10 cellular contexts compared by ENCODE assay signal in the genomic region with DNA sequence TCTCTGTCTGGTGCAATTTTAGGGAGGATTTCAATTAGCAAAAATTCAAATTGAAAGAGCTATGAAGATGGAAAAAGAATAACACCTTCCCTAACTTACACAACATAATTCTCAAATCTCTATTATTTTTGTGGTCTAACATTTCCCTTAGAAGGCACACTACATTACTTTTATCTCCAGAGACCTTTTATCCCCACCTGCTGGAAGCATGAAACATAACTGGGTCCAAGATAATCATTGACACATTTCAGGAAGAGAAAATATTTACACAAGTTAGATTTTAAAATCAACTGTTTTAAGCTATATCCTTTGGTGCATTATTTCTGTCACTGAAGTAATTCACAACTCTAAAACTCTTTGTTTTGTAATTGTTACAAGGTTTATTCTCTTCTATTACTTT.
A peak's percentile ranks its signal among the peaks of the same experiment; 100 is the strongest.
DNase-seq lines count a peak whose midpoint lies in the region; ATAC-seq and TF ChIP-seq lines count a peak whose summit lies in the region.
"Had no signal": no experiment of that assay in that cellular context is flagged by ENCODE, and none has a peak within 500 bp of the region (broad histone marks: within the 10 kb centered on the region; RNA-seq: fewer than 3 reads in every experiment).

No MANE protein-coding gene starts in this region.

- peak; percentile 36 for TF ChIP-seq RAD21 in Ishikawa (IDR thresholded peaks at IDR 0.05; ENCODE audit: low read depth)

- no peak for TF ChIP-seq EP300 in Ishikawa (IDR thresholded peaks at IDR 0.05; ENCODE audit: borderline replicate concordance)

- peak; percentile 38 for TF ChIP-seq CTCF in AG09319 (IDR thresholded peaks at IDR 0.05; ENCODE audit: low read depth, low read length)

- ATAC-seq in GM19452 (IDR thresholded peaks at IDR 0.05; ENCODE audit: unreplicated experiment), result no peak
- ATAC-seq: natural killer cell treated with Interleukin-12 subunit alpha and Interleukin-12 subunit beta and Interleukin-15 and Interleukin-18, amount 100 ng/mL, for 72 hours had no signal

- DNase-seq in AG09319 (ENCODE audit: extremely low read depth, low read depth), result no peak
- peak; percentile 20 for DNase-seq in amniotic epithelial cell (ENCODE audit: low read depth)
- DNase-seq in kidney glomerular epithelial cell (lab: John Stamatoyannopoulos, UW), result peak; percentile 27
- DNase-seq in AML-193 (lab: John Stamatoyannopoulos, UW), result no peak
- DNase-seq in mesenteric fat pad (ENCODE audit: low spot score), result no peak
- no peak for DNase-seq in activated T-cell treated with anti-CD3 and anti-CD28 coated beads, Interleukin-2, amount 50 U/mL, for 1 hour
- DNase-seq: SHP77 treated with DMSO at 0.1 percent for 48 hours had no signal

TF ChIP-seq in Ishikawa, 13 proteins besides CTCF, POLR2A, EP300 and RAD21:
- TF ChIP-seq YY1 (IDR thresholded peaks at IDR 0.05; ENCODE audit: low read depth) (no peak), CEBPB (IDR thresholded peaks at IDR 0.05) (no peak), CREB1 (IDR thresholded peaks at IDR 0.05; ENCODE audit: low read depth) (no peak), FOXM1 (IDR thresholded peaks at IDR 0.05; ENCODE audit: borderline replicate concordance, low read depth) (no peak), TAF1 (IDR thresholded peaks at IDR 0.05; ENCODE audit: low read depth) (no peak), TCF12 (IDR thresholded peaks at IDR 0.05; ENCODE audit: low read depth) (no peak), EGR1 (IDR thresholded peaks at IDR 0.05) (no peak), NFIC (IDR thresholded peaks at IDR 0.05) (no peak)
- TF ChIP-seq, protein P1, sequence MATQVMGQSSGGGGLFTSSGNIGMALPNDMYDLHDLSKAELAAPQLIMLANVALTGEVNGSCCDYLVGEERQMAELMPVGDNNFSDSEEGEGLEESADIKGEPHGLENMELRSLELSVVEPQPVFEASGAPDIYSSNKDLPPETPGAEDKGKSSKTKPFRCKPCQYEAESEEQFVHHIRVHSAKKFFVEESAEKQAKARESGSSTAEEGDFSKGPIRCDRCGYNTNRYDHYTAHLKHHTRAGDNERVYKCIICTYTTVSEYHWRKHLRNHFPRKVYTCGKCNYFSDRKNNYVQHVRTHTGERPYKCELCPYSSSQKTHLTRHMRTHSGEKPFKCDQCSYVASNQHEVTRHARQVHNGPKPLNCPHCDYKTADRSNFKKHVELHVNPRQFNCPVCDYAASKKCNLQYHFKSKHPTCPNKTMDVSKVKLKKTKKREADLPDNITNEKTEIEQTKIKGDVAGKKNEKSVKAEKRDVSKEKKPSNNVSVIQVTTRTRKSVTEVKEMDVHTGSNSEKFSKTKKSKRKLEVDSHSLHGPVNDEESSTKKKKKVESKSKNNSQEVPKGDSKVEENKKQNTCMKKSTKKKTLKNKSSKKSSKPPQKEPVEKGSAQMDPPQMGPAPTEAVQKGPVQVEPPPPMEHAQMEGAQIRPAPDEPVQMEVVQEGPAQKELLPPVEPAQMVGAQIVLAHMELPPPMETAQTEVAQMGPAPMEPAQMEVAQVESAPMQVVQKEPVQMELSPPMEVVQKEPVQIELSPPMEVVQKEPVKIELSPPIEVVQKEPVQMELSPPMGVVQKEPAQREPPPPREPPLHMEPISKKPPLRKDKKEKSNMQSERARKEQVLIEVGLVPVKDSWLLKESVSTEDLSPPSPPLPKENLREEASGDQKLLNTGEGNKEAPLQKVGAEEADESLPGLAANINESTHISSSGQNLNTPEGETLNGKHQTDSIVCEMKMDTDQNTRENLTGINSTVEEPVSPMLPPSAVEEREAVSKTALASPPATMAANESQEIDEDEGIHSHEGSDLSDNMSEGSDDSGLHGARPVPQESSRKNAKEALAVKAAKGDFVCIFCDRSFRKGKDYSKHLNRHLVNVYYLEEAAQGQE (IDR thresholded peaks at IDR 0.05; ENCODE audit: low read depth), result no peak
- TF ChIP-seq, protein P2, sequence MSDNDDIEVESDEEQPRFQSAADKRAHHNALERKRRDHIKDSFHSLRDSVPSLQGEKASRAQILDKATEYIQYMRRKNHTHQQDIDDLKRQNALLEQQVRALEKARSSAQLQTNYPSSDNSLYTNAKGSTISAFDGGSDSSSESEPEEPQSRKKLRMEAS (IDR thresholded peaks at IDR 0.05), result no peak
- TF ChIP-seq, protein P3, sequence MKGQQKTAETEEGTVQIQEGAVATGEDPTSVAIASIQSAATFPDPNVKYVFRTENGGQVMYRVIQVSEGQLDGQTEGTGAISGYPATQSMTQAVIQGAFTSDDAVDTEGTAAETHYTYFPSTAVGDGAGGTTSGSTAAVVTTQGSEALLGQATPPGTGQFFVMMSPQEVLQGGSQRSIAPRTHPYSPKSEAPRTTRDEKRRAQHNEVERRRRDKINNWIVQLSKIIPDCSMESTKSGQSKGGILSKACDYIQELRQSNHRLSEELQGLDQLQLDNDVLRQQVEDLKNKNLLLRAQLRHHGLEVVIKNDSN (IDR thresholded peaks at IDR 0.05), result no peak

Comparison
In these comparisons a context has a peak if more than half of its experiments do, and no peak if none do; other contexts are left out.
1. DNase-seq: peak in amniotic epithelial cell (single experiment) and kidney glomerular epithelial cell (single experiment); none in AG09319 (single experiment), AML-193 (0 of 2), mesenteric fat pad (single experiment) and activated T-cell treated with anti-CD3 and anti-CD28 coated beads, Interleukin-2, amount 50 U/mL, for 1 hour (single experiment).